8 cellular contexts compared by ENCODE assay signal in the genomic region with DNA sequence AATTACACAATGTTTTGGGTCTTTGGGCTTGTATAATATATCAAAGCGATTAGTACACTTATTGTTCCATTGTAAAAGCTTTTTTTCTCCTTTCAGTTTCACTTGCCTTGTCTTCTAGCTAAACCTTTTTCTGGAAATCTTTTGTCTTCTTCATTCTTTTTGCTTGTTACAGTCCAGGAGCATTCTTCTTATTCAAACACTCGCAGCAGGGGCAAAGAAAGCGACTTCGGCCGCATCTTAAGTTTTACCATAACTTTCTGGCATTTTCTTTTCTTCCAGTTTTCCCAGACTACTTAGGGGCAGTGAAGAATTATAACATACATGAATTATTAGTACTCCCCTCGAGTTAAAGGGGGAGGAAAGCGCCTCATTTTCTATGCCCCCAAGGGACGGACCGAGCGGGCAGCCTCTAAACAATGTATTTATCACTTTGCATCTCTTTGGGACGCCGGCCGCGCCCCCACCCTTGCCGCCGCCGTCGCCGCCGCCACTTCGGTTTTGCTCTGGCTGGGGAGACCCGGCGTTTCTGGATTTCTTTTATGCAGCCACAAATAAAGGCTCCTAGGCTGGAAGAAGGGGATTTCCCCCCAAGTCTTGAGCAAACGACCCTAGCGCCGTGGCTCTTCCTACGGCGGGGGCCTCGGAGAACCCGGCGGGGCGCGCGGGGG. TPM values are rescaled to one million over a fixed set of nuclear protein-coding genes. Genes with fewer than 3 reads are reported as not detected.
A peak's percentile ranks its signal among the peaks of the same experiment; 100 is the strongest.
DNase-seq lines count a peak whose midpoint lies in the region; ATAC-seq and TF ChIP-seq lines count a peak whose summit lies in the region.

No MANE protein-coding gene starts in this region.

- H3F3A ChIP-seq in MM.1S (ENCODE audit: insufficient read depth, low read length): peaks cover 17% of the 10 kb centered on the region

- no peaks in the 10 kb centered on the region for H3K9me2 ChIP-seq in MM.1S (replicated peaks; ENCODE audit: insufficient read depth, low read length)

- H2AFZ ChIP-seq in MM.1S (ENCODE audit: low read length): peak overlapping the region; percentile 96

- H3K9me3 ChIP-seq in ES-I3 (ENCODE audit: control insufficient read depth, insufficient read depth, low read length): peaks cover 1% of the 10 kb centered on the region; the same call in 1 of the 2 replicates
- H3K9me3 ChIP-seq in MM.1S (replicated peaks; ENCODE audit: insufficient read depth, low read length): no peaks in the 10 kb centered on the region
- H3K9me3 ChIP-seq in psoas muscle: no peaks in the 10 kb centered on the region

- intact Hi-C loops in psoas muscle (cut with DNase I): no loop called here

- WGBS in psoas muscle, 3 donors: 17 to 23% (median 21%) methylated on average over 30 to 34 of the region's 34 CpGs

- H3K4me3 ChIP-seq in MM.1S (ENCODE audit: low read length) (peak overlapping the region; percentile 83), psoas muscle (peak overlapping the region; percentile 57)

- DNase-seq in MM.1S (peak; percentile 20), erythroblast (lab: John Stamatoyannopoulos, UW) (peak; percentile 24 to 35), psoas muscle (no peak), mesenteric fat pad (ENCODE audit: low spot score) (no peak), COLO829 (ENCODE audit: low spot score) (no peak)

- no peaks in the 10 kb centered on the region for H3K27me3 ChIP-seq in MM.1S (replicated peaks; ENCODE audit: insufficient read depth, low read length)
- peaks cover 0 to 95% (median 30%) of the 10 kb centered on the region in 3 donors for H3K27me3 ChIP-seq in psoas muscle (ENCODE audit: insufficient read depth in 3 of 3, low read length in 2 of 3)

- TF ChIP-seq CTCF in MM.1S (IDR thresholded peaks at IDR 0.05; ENCODE audit: low read length): no peak
- TF ChIP-seq CTCF in psoas muscle (IDR thresholded peaks at IDR 0.05): no peak

- H4K20me1 ChIP-seq in MM.1S (ENCODE audit: insufficient read depth, low read length): no peaks in the 10 kb centered on the region

- TF ChIP-seq POLR2A in erythroblast (IDR thresholded peaks at IDR 0.05; ENCODE audit: low read length): no peak

- H3K27ac ChIP-seq in MM.1S (ENCODE audit: low read length) (no peak overlapping the region; the same call in 1 of the 2 replicates), psoas muscle (no peak overlapping the region)

- H3K4me1 ChIP-seq in ES-I3 (ENCODE audit: insufficient read depth, low read length) (peaks cover 8% of the 10 kb centered on the region), MM.1S (ENCODE audit: low read length) (peaks cover 23% of the 10 kb centered on the region), psoas muscle (peaks cover 11% of the 10 kb centered on the region)

- no peaks in the 10 kb centered on the region for H3K79me2 ChIP-seq in MM.1S (ENCODE audit: low read length)

- H3K9ac ChIP-seq in ES-I3 (ENCODE audit: low read depth, low read length) (peak overlapping the region; percentile 40; the same call in 1 of the 2 replicates), MM.1S (ENCODE audit: low read length) (peak overlapping the region; percentile 72)

- peak overlapping the region; percentile 100 for H3K4me2 ChIP-seq in MM.1S (ENCODE audit: low read depth, low read length)

- peak in 1 of 4 donors; percentile 17 for ATAC-seq in psoas muscle
- ATAC-seq in HG02763 (IDR thresholded peaks at IDR 0.05; ENCODE audit: unreplicated experiment): no peak
- ATAC-seq in GM18520 (IDR thresholded peaks at IDR 0.05; ENCODE audit: unreplicated experiment): no peak

- H3K36me3 ChIP-seq in ES-I3 (ENCODE audit: insufficient read depth, low read length): no peaks in the 10 kb centered on the region
- no peaks in the 10 kb centered on the region for H3K36me3 ChIP-seq in MM.1S (replicated peaks; ENCODE audit: insufficient read depth, low read length)
- no peaks in the 10 kb centered on the region for H3K36me3 ChIP-seq in psoas muscle (ENCODE audit: insufficient read depth in 1 of 2, low read depth in 1 of 2)

RNA-seq across cellular contexts. Expression of gene NEUROG1, which starts 7.5 kb away (rescaled TPM):
- total RNA-seq in psoas muscle (not detected), mesenteric fat pad (not detected)
- polyA plus RNA-seq in psoas muscle: not detected

RNA-seq across cellular contexts. Expression of gene CXCL14, which starts 35.5 kb away (rescaled TPM):
- total RNA-seq in psoas muscle: 10 to 100 TPM in 3 of 4 donors, 1 to 10 TPM in 1; 2.6 to 28.9 (median 22.6) TPM
- polyA plus RNA-seq in psoas muscle: 10 to 100 TPM in 2 of 3 donors, 1 to 10 TPM in 1; 8.8 to 28.3 (median 21.0) TPM
- total RNA-seq in mesenteric fat pad: 26.6 TPM

Comparison
In these comparisons a context has a peak if more than half of its experiments do, and no peak if none do; other contexts are left out.
1. DNase-seq: peak in MM.1S (single experiment) and erythroblast (2 of 2); none in psoas muscle (0 of 2), mesenteric fat pad (single experiment) and COLO829 (single experiment).